1 cellular context compared by ENCODE assay signal in the genomic region with DNA sequence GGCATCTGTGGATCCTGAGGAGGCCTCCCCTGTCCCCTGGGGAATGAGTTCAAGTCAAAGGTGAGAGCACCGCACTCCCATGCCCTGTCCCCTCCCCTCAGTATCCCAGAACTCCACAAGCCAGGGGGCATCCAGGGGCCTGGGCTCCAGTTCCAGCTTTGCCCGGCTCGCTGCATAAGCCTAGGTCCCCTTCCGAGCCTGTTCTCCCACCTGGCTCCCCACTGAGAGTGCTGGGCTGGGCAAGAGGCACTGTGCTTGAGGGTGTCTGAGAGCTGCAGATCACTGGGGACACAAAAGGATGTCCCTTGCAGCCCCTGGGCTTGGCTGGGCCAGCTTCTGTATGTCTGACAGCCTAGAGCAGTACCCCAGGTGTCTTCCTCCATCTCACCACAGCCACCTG.
TF ChIP-seq lines count a peak whose summit lies in the region.

No MANE protein-coding gene starts in this region.

TF ChIP-seq in K562, 482 proteins besides CTCF, POLR2A, EP300 and RAD21:
- TF ChIP-seq POLR2G (IDR thresholded peaks at IDR 0.05; ENCODE audit: low read depth, low read length), result 0 out of 2 replicates have a peak, but pooled peaks have one; percentile 3
- TF ChIP-seq EZH2 (IDR thresholded peaks at IDR 0.05; ENCODE audit: borderline replicate concordance, low read depth, low read length), result no peak
- TF ChIP-seq NCOA1 (IDR thresholded peaks at IDR 0.05; ENCODE audit: low read depth), result no peak
- TF ChIP-seq MTA1 (IDR thresholded peaks at IDR 0.05; ENCODE audit: borderline replicate concordance), result no peak
